9 cellular contexts compared by ENCODE assay signal in the genomic region with DNA sequence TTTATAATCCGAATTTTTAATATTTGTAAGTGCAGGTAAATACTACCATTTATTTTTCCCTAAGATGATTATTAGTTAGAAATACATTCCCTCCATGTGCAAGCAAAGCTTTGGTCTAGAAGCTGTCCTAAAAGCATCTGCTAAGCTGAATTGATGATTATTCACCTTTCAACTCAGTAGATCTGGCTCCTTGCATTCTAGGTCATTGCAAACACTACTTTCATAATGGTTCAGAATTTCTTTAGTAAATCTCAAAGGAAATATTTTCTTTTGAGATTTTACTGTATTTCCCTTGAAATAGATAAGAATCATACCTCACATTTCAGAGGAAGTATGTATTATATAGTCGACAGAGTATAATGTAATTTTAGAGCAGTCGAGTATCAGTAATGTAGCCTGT. TPM values are rescaled to one million over a fixed set of nuclear protein-coding genes. Genes with fewer than 3 reads are reported as not detected.
DNase-seq lines count a peak whose midpoint lies in the region; ATAC-seq and TF ChIP-seq lines count a peak whose summit lies in the region.
"Had no signal": no experiment of that assay in that cellular context is flagged by ENCODE, and none has a peak within 500 bp of the region (broad histone marks: within the 10 kb centered on the region; RNA-seq: fewer than 3 reads in every experiment).

No MANE protein-coding gene starts in this region.

- intact Hi-C loops in CD4-positive, alpha-beta T cell (cut with DNase I, micrococcal nuclease): loop anchor here in 1 of 2 experiments (5.0 to 10.0 kb wide), 2 partner anchors 85 to 233 kb away; a partner anchor contains a TSS
- intact Hi-C loops in dorsolateral prefrontal cortex (cut with DNase I): loop anchor here in 1 of 2 donors (5.0 kb wide), 1 partner anchor 970 kb away; a partner anchor contains a TSS

- DNase-seq in CD4-positive, alpha-beta T cell: no peak
- DNase-seq in NAMALWA (ENCODE audit: low spot score) (peak; percentile 21), dorsolateral prefrontal cortex (no peak), foreskin melanocyte (no peak), anterior cingulate cortex (lab: John Stamatoyannopoulos, UW) (no peak), DMS79 (lab: John Stamatoyannopoulos, UW) (no peak)
- DNase-seq in stimulated activated naive CD4-positive, alpha-beta T cell treated with Interleukin-2 at 50 U/mL for 16 hours (lab: John Stamatoyannopoulos, UW): no peak
- DNase-seq: NCI-H1048 had no signal

- peak overlapping the region; percentile 82 for H3K4me3 Mint-ChIP-seq in CD4-positive, alpha-beta T cell
- H3K4me3 Mint-ChIP-seq in nephron: peak overlapping the region; percentile 67 to 92 (median 89)

- TF ChIP-seq CTCF in CD4-positive, alpha-beta T cell (IDR thresholded peaks at IDR 0.05): no peak
- no peak for TF ChIP-seq CTCF in dorsolateral prefrontal cortex (IDR thresholded peaks at IDR 0.05 in 54 of 56, conservative IDR thresholded peaks at IDR 0.05 in 2 of 56; ENCODE audit: low read depth in 1 of 56, partially characterized antibody in 56 of 56)
- no peak for TF ChIP-seq CTCF in nephron (IDR thresholded peaks at IDR 0.05; ENCODE audit: unreplicated experiment in 3 of 3)

- POLR2A ChIA-PET in CD4-positive, alpha-beta T cell (lab: Charles Lee): interaction anchor here (6.1 kb wide), 1 partner anchor 83 kb away, joined by 60 read pairs; a partner anchor contains a TSS

- no peaks in the 10 kb centered on the region for H3K9me3 ChIP-seq in CD4-positive, alpha-beta T cell (ENCODE audit: control insufficient read depth, low read length)

- H3K36me3 Mint-ChIP-seq in CD4-positive, alpha-beta T cell (ENCODE audit: low read depth): peaks cover 16% of the 10 kb centered on the region
- no peaks in the 10 kb centered on the region for H3K36me3 Mint-ChIP-seq in nephron (ENCODE audit: low read depth)

- no peaks in the 10 kb centered on the region for H3K27me3 Mint-ChIP-seq in CD4-positive, alpha-beta T cell
- H3K27me3 Mint-ChIP-seq in nephron (ENCODE audit: low read depth): no peaks in the 10 kb centered on the region

- H3K27me3 ChIP-seq in CD4-positive, alpha-beta T cell (ENCODE audit: control insufficient read depth, insufficient read depth, low read length): no peaks in the 10 kb centered on the region
- no peaks in the 10 kb centered on the region for H3K27me3 ChIP-seq in dorsolateral prefrontal cortex

- no peak for ATAC-seq in CD4-positive, alpha-beta T cell (ENCODE audit: poor library complexity)

- H3K9me3 Mint-ChIP-seq in CD4-positive, alpha-beta T cell: no peaks in the 10 kb centered on the region
- H3K9me3 Mint-ChIP-seq in nephron: no peaks in the 10 kb centered on the region

- H3K27ac Mint-ChIP-seq in CD4-positive, alpha-beta T cell: peak overlapping the region; percentile 90
- peak overlapping the region; percentile 15 to 98 (median 93) for H3K27ac Mint-ChIP-seq in nephron

- peak overlapping the region; percentile 34 for H3K27ac ChIP-seq in CD4-positive, alpha-beta T cell (ENCODE audit: low read depth, low read length)
- H3K27ac ChIP-seq in dorsolateral prefrontal cortex: peak overlapping the region in 42 of 59 donors; percentile 3 to 100 (median 98)

- peaks cover 64% of the 10 kb centered on the region for H3K4me1 Mint-ChIP-seq in CD4-positive, alpha-beta T cell (ENCODE audit: low read depth)
- H3K4me1 Mint-ChIP-seq in nephron: peaks cover 39% of the 10 kb centered on the region

- CTCF ChIA-PET in CD4-positive, alpha-beta T cell (lab: Charles Lee): interaction anchor here (2.7 kb wide), 1 partner anchor 83 kb away, joined by 7 read pairs; a partner anchor contains a TSS

- peak overlapping the region; percentile 6 to 99 (median 91) for H3K4me3 ChIP-seq in dorsolateral prefrontal cortex

RNA-seq across cellular contexts. Expression of a gene that starts 2.4 kb away (rescaled TPM):
- total RNA-seq in CD4-positive, alpha-beta T cell: 10 to 100 TPM; 24.3 to 26.4 TPM
- total RNA-seq in dorsolateral prefrontal cortex: 100 to 1,000 TPM in 81 of 120 experiments, 10 to 100 TPM in 39; 57.3 to 161 (median 106) TPM
